In the genomic region with DNA sequence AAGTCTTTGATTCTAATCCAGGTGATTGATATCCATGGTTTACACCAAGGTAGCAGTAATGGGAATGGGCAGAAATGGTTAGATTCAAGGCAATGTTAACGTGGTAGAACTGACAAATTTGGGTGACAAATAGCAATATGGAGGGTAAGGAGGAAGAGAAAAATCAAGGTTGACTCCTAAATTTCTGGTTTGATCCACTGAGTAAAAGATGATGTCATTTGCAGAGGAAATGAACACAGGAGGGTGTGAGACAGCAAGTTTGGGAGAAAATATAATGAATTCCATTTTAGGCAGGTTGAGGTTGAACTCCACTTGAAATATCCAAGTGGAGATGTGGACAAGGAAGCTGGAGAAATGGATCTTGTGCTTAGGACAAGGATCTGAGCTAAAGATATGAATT, we compare ENCODE assay signal across 12 cellular contexts.
"Had no signal": no experiment of that assay in that cellular context is flagged by ENCODE, and none has a peak within 500 bp of the region (broad histone marks: within the 10 kb centered on the region; RNA-seq: fewer than 3 reads in every experiment).

No MANE protein-coding gene starts in this region.

- ATAC-seq: mucosa of descending colon; naive thymus-derived CD8-positive, alpha-beta T cell had no signal

- H3K27ac ChIP-seq: pancreas had no signal

- H3K9me3 ChIP-seq: mucosa of descending colon, pancreas had no signal

- H3K27me3 ChIP-seq: pancreas had no signal

- DNase-seq: activated CD4-positive, alpha-beta T cell treated with anti-CD3 and anti-CD28 coated beads, Interleukin-2, amount 10 ng/mL, durations not matched to agents 24 days and 14 days; activated CD4-positive, CD25-positive, alpha-beta regulatory T cell; anterior cingulate cortex; endodermal cell; erythroblast; mucosa of descending colon; naive thymus-derived CD8-positive, alpha-beta T cell; pancreas; retina; stimulated activated CD4-positive, alpha-beta T cell treated with anti-CD3 and anti-CD28 coated beads, Interleukin-4, amount 100 ng/mL, for 24 hours; stimulated activated naive CD4-positive, alpha-beta T cell; SW 1271 had no signal

- H3K4me1 ChIP-seq: pancreas had no signal

- H3K4me3 ChIP-seq: mucosa of descending colon, pancreas had no signal

- H3K36me3 ChIP-seq: pancreas had no signal
